In genomic region chrX:71650333-71650969, GRCh38 we compare ENCODE assay signal across 8 cellular contexts. TPM values are rescaled to one million over a fixed set of nuclear protein-coding genes. Genes with fewer than 3 reads are reported as not detected.
DNase-seq lines count a peak whose midpoint lies in the region; ATAC-seq and TF ChIP-seq lines count a peak whose summit lies in the region.

No MANE protein-coding gene starts in this region.

- peak overlapping the region; percentile 56 for H3K27ac Mint-ChIP-seq in activated naive CD8-positive, alpha-beta T cell treated with anti-CD3 and anti-CD28 coated beads, Interleukin-2, amount 50 U/mL, for 24 hours
- H3K27ac Mint-ChIP-seq in stimulated activated naive CD8-positive, alpha-beta T cell treated with anti-CD3 and anti-CD28 coated beads, Interleukin-15, amount 100 ng/mL, for 72 hours = peak overlapping the region in 1 of 2 donors; percentile 74

- DNase-seq in GM06990 (ENCODE audit: extremely low read depth, insufficient read length) (no peak), NCI-H345 treated with DMSO at 0.1 percent for 48 hours (lab: John Stamatoyannopoulos, UW; ENCODE audit: unreplicated experiment) (no peak), NAMALWA (ENCODE audit: low spot score) (no peak), ascending aorta (ENCODE audit: low spot score in 2 of 2) (no peak)
- no peak for DNase-seq in activated naive CD8-positive, alpha-beta T cell treated with anti-CD3 and anti-CD28 coated beads, Interleukin-2, amount 50 U/mL, for 24 hours
- DNase-seq in stimulated activated naive CD8-positive, alpha-beta T cell treated with anti-CD3 and anti-CD28 coated beads, Interleukin-15, amount 100 ng/mL, for 72 hours = peak; percentile 33 to 53

- no peaks in the 10 kb centered on the region for H3K9me3 ChIP-seq in ascending aorta

- H3K4me3 Mint-ChIP-seq in activated naive CD8-positive, alpha-beta T cell treated with anti-CD3 and anti-CD28 coated beads, Interleukin-2, amount 50 U/mL, for 24 hours = no peak overlapping the region
- H3K4me3 Mint-ChIP-seq in stimulated activated naive CD8-positive, alpha-beta T cell treated with anti-CD3 and anti-CD28 coated beads, Interleukin-15, amount 100 ng/mL, for 72 hours = no peak overlapping the region

- no peaks in the 10 kb centered on the region for H3K36me3 Mint-ChIP-seq in activated naive CD8-positive, alpha-beta T cell treated with anti-CD3 and anti-CD28 coated beads, Interleukin-2, amount 50 U/mL, for 24 hours (ENCODE audit: low read depth)

- H3K4me3 ChIP-seq in GM06990 (replicated peaks; ENCODE audit: low read depth, low read length) (no peak overlapping the region), ascending aorta (no peak overlapping the region)

- H3K27me3 ChIP-seq in GM06990 (replicated peaks; ENCODE audit: control insufficient read depth, insufficient read depth, low read length) (no peaks in the 10 kb centered on the region), ascending aorta (no peaks in the 10 kb centered on the region)

- no peaks in the 10 kb centered on the region for H3K36me3 ChIP-seq in GM06990 (ENCODE audit: control insufficient read depth, insufficient read depth, low read length)
- H3K36me3 ChIP-seq in ascending aorta = no peaks in the 10 kb centered on the region

- peaks cover 26% of the 10 kb centered on the region for H3K4me1 Mint-ChIP-seq in activated naive CD8-positive, alpha-beta T cell treated with anti-CD3 and anti-CD28 coated beads, Interleukin-2, amount 50 U/mL, for 24 hours
- peaks cover 36% of the 10 kb centered on the region for H3K4me1 Mint-ChIP-seq in stimulated activated naive CD8-positive, alpha-beta T cell treated with anti-CD3 and anti-CD28 coated beads, Interleukin-15, amount 100 ng/mL, for 72 hours

- TF ChIP-seq CTCF in GM06990 (IDR thresholded peaks at IDR 0.05; ENCODE audit: insufficient read depth, low read length, poor library complexity, severe bottlenecking) (peak; percentile 45), ascending aorta (IDR thresholded peaks at IDR 0.05) (peak in 1 of 3 experiments; percentile 4)

- intact Hi-C loops in ascending aorta (cut with DNase I) = no loop called here

- peaks cover 1% of the 10 kb centered on the region for H3K27me3 Mint-ChIP-seq in activated naive CD8-positive, alpha-beta T cell treated with anti-CD3 and anti-CD28 coated beads, Interleukin-2, amount 50 U/mL, for 24 hours
- H3K27me3 Mint-ChIP-seq in stimulated activated naive CD8-positive, alpha-beta T cell treated with anti-CD3 and anti-CD28 coated beads, Interleukin-15, amount 100 ng/mL, for 72 hours = no peaks in the 10 kb centered on the region

- no peaks in the 10 kb centered on the region for H3K9me3 Mint-ChIP-seq in activated naive CD8-positive, alpha-beta T cell treated with anti-CD3 and anti-CD28 coated beads, Interleukin-2, amount 50 U/mL, for 24 hours
- no peaks in the 10 kb centered on the region for H3K9me3 Mint-ChIP-seq in stimulated activated naive CD8-positive, alpha-beta T cell treated with anti-CD3 and anti-CD28 coated beads, Interleukin-15, amount 100 ng/mL, for 72 hours

- no peaks in the 10 kb centered on the region for H3K4me1 ChIP-seq in ascending aorta

- no peak overlapping the region for H3K27ac ChIP-seq in ascending aorta

- ATAC-seq in GM19324 (IDR thresholded peaks at IDR 0.05; ENCODE audit: low FRiP score, unreplicated experiment) (peak; percentile 63), HG03469 (IDR thresholded peaks at IDR 0.05; ENCODE audit: unreplicated experiment) (peak; percentile 46)
- ATAC-seq in activated naive CD8-positive, alpha-beta T cell treated with anti-CD3 and anti-CD28 coated beads, Interleukin-2, amount 50 U/mL, for 24 hours = peak; percentile 94
- peak; percentile 99 for ATAC-seq in stimulated activated naive CD8-positive, alpha-beta T cell treated with anti-CD3 and anti-CD28 coated beads, Interleukin-15, amount 100 ng/mL, for 72 hours

RNA-seq across cellular contexts. Expression of gene CXCR3, which starts 32.1 kb away (rescaled TPM):
- not detected for total RNA-seq in ascending aorta

Comparison
In these comparisons a context has a peak if more than half of its experiments do, and no peak if none do; other contexts are left out.
1. DNase-seq: peak in stimulated activated naive CD8-positive, alpha-beta T cell treated with anti-CD3 and anti-CD28 coated beads, Interleukin-15, amount 100 ng/mL, for 72 hours (2 of 2); none in GM06990 (single experiment), activated naive CD8-positive, alpha-beta T cell treated with anti-CD3 and anti-CD28 coated beads, Interleukin-2, amount 50 U/mL, for 24 hours (single experiment), NCI-H345 treated with DMSO at 0.1 percent for 48 hours (single experiment), NAMALWA (single experiment) and ascending aorta (0 of 2).
2. ATAC-seq: peak in every context shown above with its lines; median percentile 99 in stimulated activated naive CD8-positive, alpha-beta T cell treated with anti-CD3 and anti-CD28 coated beads, Interleukin-15, amount 100 ng/mL, for 72 hours; 94 in activated naive CD8-positive, alpha-beta T cell treated with anti-CD3 and anti-CD28 coated beads, Interleukin-2, amount 50 U/mL, for 24 hours; 63 in GM19324; 46 in HG03469.